ENCODE assay signal across 27 cellular contexts in the genomic region with DNA sequence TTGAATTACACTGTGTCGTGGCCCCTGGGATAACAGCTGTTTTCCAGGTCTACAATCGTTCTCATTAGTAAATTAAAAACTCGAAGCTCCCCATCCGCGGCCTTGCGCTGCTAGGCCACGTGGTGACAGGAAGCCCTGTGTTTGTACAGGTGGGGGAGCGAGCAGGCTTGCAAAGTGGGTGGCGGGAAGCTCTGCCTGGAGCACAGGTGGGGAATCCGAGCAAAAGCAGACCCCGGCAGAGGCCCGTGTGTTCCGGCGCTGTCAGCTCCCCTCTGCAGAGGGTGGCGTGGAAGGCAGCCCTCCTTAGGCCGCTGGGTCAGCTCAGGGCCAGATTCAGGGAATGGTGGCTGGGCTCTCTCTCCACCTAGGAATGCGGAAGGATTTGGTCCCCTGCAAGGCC. TPM values are rescaled to one million over a fixed set of nuclear protein-coding genes. Genes with fewer than 3 reads are reported as not detected.
A peak's percentile ranks its signal among the peaks of the same experiment; 100 is the strongest.
DNase-seq lines count a peak whose midpoint lies in the region; ATAC-seq, FAIRE-seq and TF ChIP-seq lines count a peak whose summit lies in the region.
"Had no signal": no experiment of that assay in that cellular context is flagged by ENCODE, and none has a peak within 500 bp of the region (broad histone marks: within the 10 kb centered on the region; RNA-seq: fewer than 3 reads in every experiment).

No MANE protein-coding gene starts in this region.

- no peak overlapping the region for H2BK12ac ChIP-seq in H9 (ENCODE audit: insufficient read length, low read depth, low read length)
- H2BK12ac ChIP-seq in H1 (ENCODE audit: low read depth, low read length): no peak overlapping the region

- TF ChIP-seq RAD21 in H1 (IDR thresholded peaks at IDR 0.05 in 1 of 2, conservative IDR thresholded peaks at IDR 0.05 in 1 of 2; ENCODE audit: low read depth in 2 of 2, low read length in 2 of 2): no peak

- no peak for FAIRE-seq in H1 (lab: Jason Lieb, UNC)
- FAIRE-seq: GM12891, H54 had no signal

- no peak for DNase-seq in H9
- DNase-seq in SK-N-DZ (ENCODE audit: low spot score): peak; percentile 42
- no peak for DNase-seq in H1 (ENCODE audit: low read depth in 1 of 2, low spot score in 2 of 2)
- DNase-seq in sciatic nerve (ENCODE audit: low spot score): peak; percentile 77
- DNase-seq in MM.1S: no peak
- no peak for DNase-seq in anterior cingulate cortex (lab: John Stamatoyannopoulos, UW)
- DNase-seq: CD8-positive, alpha-beta memory T cell; DMS 273 treated with DMSO at 0.1 percent for 48 hours; DMS79 treated with DMSO at 0.1 percent for 48 hours; GF-D8; NCI-H1048; NCI-H1417; NCI-H1694; NCI-H2029 treated with DMSO at 0.1 percent for 48 hours; NCI-H2171; NCI-H226; NCI-H510A; NCI-H774; NK-92 treated with Interleukin-12 subunit alpha and Interleukin-12 subunit beta, amount 100 ng/mL, for 24 hours; PC-3; Right ventricle myocardium superior had no signal

- H3K18ac ChIP-seq in H9 (ENCODE audit: insufficient read length, low read depth, low read length) (peak overlapping the region; percentile 42), H1 (ENCODE audit: extremely low read depth, low read length) (0 out of 2 replicates have a peak overlapping the region, but pooled peaks have one; percentile 6)

- no peak overlapping the region for H2AK5ac ChIP-seq in H9 (ENCODE audit: insufficient read length, low read length)
- H2AK5ac ChIP-seq in H1 (ENCODE audit: low read depth, low read length): no peak overlapping the region

- no peaks in the 10 kb centered on the region for H3F3A ChIP-seq in MM.1S (ENCODE audit: insufficient read depth, low read length)

- POLR2A ChIA-PET in H1 (lab: Charles Lee; ENCODE audit: partially characterized antibody): interaction anchor here (0.9 kb wide), 1 partner anchor 59 kb away, joined by 4 read pairs; a partner anchor contains a TSS

- H3T11ph ChIP-seq in H9 (ENCODE audit: low read length): no peak overlapping the region

- H3K27ac ChIP-seq in H9 (ENCODE audit: insufficient read length, low read depth, low read length): no peak overlapping the region
- H3K27ac ChIP-seq in H1 (ENCODE audit: low read depth, low read length): no peak overlapping the region
- no peak overlapping the region for H3K27ac ChIP-seq in MM.1S (ENCODE audit: low read length)
- H3K27ac ChIP-seq: C4-2B, KMS-11, SJSA1 had no signal

- peaks cover 15 to 28% of the 10 kb centered on the region in 2 experiments for H3K4me1 Mint-ChIP-seq in H9
- H3K4me1 Mint-ChIP-seq: CD8-positive, alpha-beta memory T cell had no signal

- ATAC-seq in sciatic nerve (peak; percentile 87), HG02840 (IDR thresholded peaks at IDR 0.05; ENCODE audit: low FRiP score, unreplicated experiment) (no peak)

- H3K27me3 Mint-ChIP-seq in H9 (ENCODE audit: low read depth): peaks cover 3% of the 10 kb centered on the region

- intact Hi-C loops in sciatic nerve (cut with DNase I): no loop called here

- peaks cover 2% of the 10 kb centered on the region; the same call in 1 of the 2 replicates for H3K4me1 ChIP-seq in H9 (ENCODE audit: insufficient read depth, low read length)
- H3K4me1 ChIP-seq in H1 (replicated peaks in 1 of 4; ENCODE audit: control insufficient read depth in 3 of 4, insufficient read depth in 4 of 4, low read length in 3 of 4): peaks cover 0 to 10% (median 2%) of the 10 kb centered on the region in 4 experiments; a peak in 5 of 7 replicates
- no peaks in the 10 kb centered on the region for H3K4me1 ChIP-seq in MM.1S (ENCODE audit: low read length)

- no peak overlapping the region for H3K56ac ChIP-seq in H9 (ENCODE audit: insufficient read length, low read depth, low read length)
- no peak overlapping the region for H3K56ac ChIP-seq in H1 (replicated peaks; ENCODE audit: insufficient read length, low read depth, low read length)

- H2BK5ac ChIP-seq in H9 (ENCODE audit: insufficient read length, low read length): no peak overlapping the region
- peak overlapping the region; percentile 26; the same call in 1 of the 2 replicates for H2BK5ac ChIP-seq in H1 (ENCODE audit: low read depth, low read length)

- no peaks in the 10 kb centered on the region; a peak in 1 of 5 replicates for H3K9me3 Mint-ChIP-seq in H9
- H3K9me3 Mint-ChIP-seq: CD8-positive, alpha-beta memory T cell had no signal

- H3K4me3 ChIP-seq in H1 (ENCODE audit: extremely low read depth in 1 of 4, insufficient read depth in 2 of 4, low read depth in 3 of 4, low read length in 4 of 4) (no peak overlapping the region), MM.1S (ENCODE audit: low read length) (no peak overlapping the region)
- H3K4me3 ChIP-seq: SJSA1 had no signal

- H3K27ac Mint-ChIP-seq in H9: no peak overlapping the region
- H3K27ac Mint-ChIP-seq: CD8-positive, alpha-beta memory T cell had no signal

- H3K79me2 ChIP-seq in H9 (ENCODE audit: insufficient read depth, low read length) (no peaks in the 10 kb centered on the region), H1 (ENCODE audit: control insufficient read depth in 1 of 2, insufficient read depth in 2 of 2, low read length in 2 of 2) (no peaks in the 10 kb centered on the region), MM.1S (ENCODE audit: low read length) (no peaks in the 10 kb centered on the region)

- H4K91ac ChIP-seq in H9 (ENCODE audit: insufficient read length, low read depth, low read length): no peak overlapping the region
- no peak overlapping the region for H4K91ac ChIP-seq in H1 (replicated peaks; ENCODE audit: insufficient read length, low read length)

- no peak for TF ChIP-seq EP300 in H1 (IDR thresholded peaks at IDR 0.05; ENCODE audit: borderline replicate concordance in 1 of 2, low read depth in 2 of 2, low read length in 2 of 2)

- H3K9me3 ChIP-seq in H9 (ENCODE audit: control insufficient read depth, low read depth, low read length): no peaks in the 10 kb centered on the region
- no peaks in the 10 kb centered on the region for H3K9me3 ChIP-seq in H1 (ENCODE audit: insufficient read depth in 2 of 2, low read depth in 1 of 2, low read length in 1 of 2)
- H3K9me3 ChIP-seq in MM.1S (replicated peaks; ENCODE audit: insufficient read depth, low read length): no peaks in the 10 kb centered on the region
- H3K9me3 ChIP-seq: SJSA1 had no signal

- no peaks in the 10 kb centered on the region for H3K23me2 ChIP-seq in H9 (ENCODE audit: insufficient read length, low read depth, low read length, poor library complexity, severe bottlenecking)
- no peaks in the 10 kb centered on the region for H3K23me2 ChIP-seq in H1 (ENCODE audit: low read depth, low read length)

- H3K23ac ChIP-seq in H9 (ENCODE audit: insufficient read length, low read depth, low read length) (no peak overlapping the region), H1 (ENCODE audit: insufficient read length) (no peak overlapping the region)

- H3K36me3 Mint-ChIP-seq in H9 (ENCODE audit: insufficient read depth in 1 of 3, low read depth in 3 of 3): peaks cover 0 to 4% (median 0%) of the 10 kb centered on the region in 3 experiments; a peak in 1 of 7 replicates

- H3K27me3 ChIP-seq in H9 (ENCODE audit: insufficient read depth, low read length) (no peaks in the 10 kb centered on the region), H1 (replicated peaks in 1 of 4; ENCODE audit: control insufficient read depth in 3 of 4, extremely low read depth in 1 of 4, insufficient read depth in 3 of 4, low read length in 3 of 4) (no peaks in the 10 kb centered on the region; a peak in 1 of 7 replicates), MM.1S (replicated peaks; ENCODE audit: insufficient read depth, low read length) (no peaks in the 10 kb centered on the region)
- H3K27me3 ChIP-seq: SJSA1 had no signal

- no peak overlapping the region for H3K4me3 Mint-ChIP-seq in H9
- H3K4me3 Mint-ChIP-seq: CD8-positive, alpha-beta memory T cell had no signal

- H3K4ac ChIP-seq in H9 (ENCODE audit: low read depth, low read length) (no peak overlapping the region), H1 (replicated peaks; ENCODE audit: insufficient read length, low read depth, low read length) (no peak overlapping the region)

- no peak overlapping the region for H4K5ac ChIP-seq in H9 (ENCODE audit: insufficient read length, low read depth, low read length)
- no peak overlapping the region for H4K5ac ChIP-seq in H1 (ENCODE audit: insufficient read length, low read depth, low read length)

- TF ChIP-seq POLR2A in H1 (IDR thresholded peaks at IDR 0.05; ENCODE audit: control extremely low read depth in 1 of 2, low read depth in 2 of 2, low read length in 2 of 2): no peak

- H2BK15ac ChIP-seq in H9 (ENCODE audit: low read depth, low read length) (no peak overlapping the region), H1 (ENCODE audit: low read length) (no peak overlapping the region)

- WGBS in H9 (ENCODE audit: extremely low coverage, insufficient read length, low lambda C conversion rate): no CpG with 5 or more reads among the region's 17 CpGs
- 82% methylated on average over 13 of the region's 17 CpGs; no CpG with 5 or more reads in 1 of the 2 experiments for WGBS in H1 (ENCODE audit: extremely low coverage in 1 of 2, insufficient coverage in 1 of 2, insufficient read length in 1 of 2, insufficient replicate concordance in 2 of 2, low coverage in 1 of 2, low lambda C conversion rate in 2 of 2, missing lambda C conversion rate in 1 of 2), 2 experiments

- H4K20me1 ChIP-seq in H9 (ENCODE audit: control insufficient read depth, insufficient read depth, insufficient read length): no peaks in the 10 kb centered on the region
- no peaks in the 10 kb centered on the region for H4K20me1 ChIP-seq in H1 (replicated peaks in 1 of 2; ENCODE audit: control insufficient read depth in 1 of 2, insufficient read depth in 2 of 2, low read length in 2 of 2)
- no peaks in the 10 kb centered on the region for H4K20me1 ChIP-seq in MM.1S (ENCODE audit: insufficient read depth, low read length)

- H3K36me3 ChIP-seq in H1 (ENCODE audit: control insufficient read depth in 2 of 4, insufficient read depth in 4 of 4, low read length in 3 of 4) (no peaks in the 10 kb centered on the region), MM.1S (replicated peaks; ENCODE audit: insufficient read depth, low read length) (no peaks in the 10 kb centered on the region)
- H3K36me3 ChIP-seq: SJSA1 had no signal

- no peaks in the 10 kb centered on the region for H3K9me2 ChIP-seq in MM.1S (replicated peaks; ENCODE audit: insufficient read depth, low read length)

- H4K8ac ChIP-seq in H9 (replicated peaks; ENCODE audit: insufficient read length, low read depth, low read length) (no peak overlapping the region), H1 (ENCODE audit: extremely low read depth, insufficient read depth, low read length) (no peak overlapping the region; the same call in 1 of the 2 replicates)

- H2AFZ ChIP-seq in H9 (ENCODE audit: low read length) (no peak overlapping the region), H1 (ENCODE audit: low read length) (peak overlapping the region; percentile 37; the same call in 1 of the 2 replicates), MM.1S (ENCODE audit: low read length) (no peak overlapping the region)

- H3K14ac ChIP-seq in H9 (ENCODE audit: insufficient read depth, low read length) (no peak overlapping the region; the same call in 1 of the 2 replicates), H1 (ENCODE audit: insufficient read length) (no peak overlapping the region)

- TF ChIP-seq CTCF in H9 (conservative IDR thresholded peaks at IDR 0.05) (no peak), H1 (IDR thresholded peaks at IDR 0.05; ENCODE audit: control extremely low read depth in 1 of 3, insufficient read depth in 1 of 3, low read depth in 1 of 3, low read length in 3 of 3) (no peak), MM.1S (IDR thresholded peaks at IDR 0.05; ENCODE audit: low read length) (no peak)

- H3K4me2 ChIP-seq in H9 (ENCODE audit: insufficient read depth, insufficient read length, low read length) (no peak overlapping the region), H1 (ENCODE audit: insufficient read depth in 1 of 2, low read depth in 2 of 2, low read length in 2 of 2) (no peak overlapping the region), MM.1S (ENCODE audit: low read depth, low read length) (no peak overlapping the region)
- H3K4me2 ChIP-seq: KMS-11 had no signal

- no peak overlapping the region for H2BK120ac ChIP-seq in H9 (ENCODE audit: low read depth, low read length, poor library complexity, severe bottlenecking)
- H2BK120ac ChIP-seq in H1 (replicated peaks; ENCODE audit: low read depth, low read length): no peak overlapping the region

- H3K79me1 ChIP-seq in H9 (ENCODE audit: insufficient read depth, low read depth, low read length, poor library complexity, severe bottlenecking) (no peaks in the 10 kb centered on the region), H1 (ENCODE audit: low read depth, low read length) (no peaks in the 10 kb centered on the region)

- H2BK20ac ChIP-seq in H9 (ENCODE audit: low read depth, low read length, poor library complexity, severe bottlenecking) (no peak overlapping the region), H1 (ENCODE audit: low read length) (peak overlapping the region; percentile 57; the same call in 1 of the 2 replicates)

- CTCF ChIA-PET in H1 (lab: Charles Lee; ENCODE audit: partially characterized antibody): interaction anchor here (0.9 to 1.0 kb wide), 2 partner anchors 43 to 80 kb away, joined by 4 read pairs; no protein-coding TSS in a partner anchor

- H3K9ac ChIP-seq in H9 (ENCODE audit: extremely low read depth, insufficient read length, low read length): no peak overlapping the region
- no peak overlapping the region for H3K9ac ChIP-seq in H1 (replicated peaks in 1 of 4; ENCODE audit: extremely low read depth in 1 of 4, low read depth in 3 of 4, low read length in 3 of 4)
- H3K9ac ChIP-seq in MM.1S (ENCODE audit: low read length): no peak overlapping the region
- H3K9ac ChIP-seq: KMS-11 had no signal

RNA-seq across cellular contexts. Expression of a gene that starts 59.5 kb away (rescaled TPM):
- total RNA-seq in H9 (2021) (47.3 and 57.7 TPM in 2 replicates), sciatic nerve (63.7 TPM)
- 24.5 and 29.1 TPM in 2 replicates for polyA plus RNA-seq in SK-N-DZ (2014; cell fraction: cytosol; rRNA removed)
- 23.8 and 30.7 TPM in 2 replicates for polyA plus RNA-seq in SK-N-DZ (2014; cell fraction: nucleus; rRNA removed)
- total RNA-seq in H1 (2021; fragmentation: NEBNext Ultra II Directional; extraction: Animal tissue kit (Norgen Biotek cat#: 25700)): 47.7 and 50.0 TPM in 2 replicates
- polyA plus RNA-seq in H1 (2011; rRNA removed): 7.7 and 9.8 TPM in 2 replicates
- 15.6 TPM for polyA plus RNA-seq in H1 (2011; cell fraction: cytosol; rRNA removed)
- 19.6 TPM for polyA plus RNA-seq in H1 (2011; cell fraction: nucleus; rRNA removed)
- 17.6 to 23.3 TPM (median 19.1 TPM) in 4 replicates for polyA plus RNA-seq in H1 (2012, experiment 1 of 2)
- polyA plus RNA-seq in H1 (2012, experiment 2 of 2): 0.79 TPM
- polyA plus RNA-seq in H1 (2013, experiment 1 of 2): 26.1 TPM
- 23.9 TPM for polyA plus RNA-seq in H1 (2013, experiment 2 of 2)
- polyA minus RNA-seq in H1 (2011; rRNA and poly(A)+ RNA removed): 64.8 and 90.1 TPM in 2 replicates
- 35.2 TPM for polyA minus RNA-seq in H1 (2011; cell fraction: cytosol; rRNA and poly(A)+ RNA removed)
- polyA minus RNA-seq in H1 (2011; cell fraction: nucleus; rRNA and poly(A)+ RNA removed): 140 TPM

Comparison
In these comparisons a context has a peak if more than half of its experiments do, and no peak if none do; other contexts are left out.
1. DNase-seq: peak in SK-N-DZ (single experiment) and sciatic nerve (single experiment); none in H9 (single experiment), H1 (0 of 2), MM.1S (single experiment) and anterior cingulate cortex (0 of 58).